24 cellular contexts compared by ENCODE assay signal in genomic region chr18:8758466-8758865, GRCh38.
"Had no signal": no experiment of that assay in that cellular context is flagged by ENCODE, and none has a peak within 500 bp of the region (broad histone marks: within the 10 kb centered on the region; RNA-seq: fewer than 3 reads in every experiment).

No MANE protein-coding gene starts in this region.

- H3K27ac Mint-ChIP-seq: dendritic cell treated with granulocyte-macrophage colony-stimulating factor and Interleukin-4, amounts not matched to agents 40 ng/mL and 50 ng/mL, for 4 days; memory B cell; natural killer cell; stimulated activated naive CD8-positive, alpha-beta T cell treated with anti-CD3 and anti-CD28 coated beads, Interleukin-15, amount 100 ng/mL, for 72 hours; type B pancreatic cell had no signal

- H3K27ac ChIP-seq: colonic mucosa, esophagus squamous epithelium, gastrocnemius medialis, heart left ventricle, lower lobe of right lung, ovary, right lobe of liver, thyroid gland had no signal

- H3K4me1 ChIP-seq: colonic mucosa, gastrocnemius medialis, lower lobe of right lung, right lobe of liver, thyroid gland had no signal

- H3K4me3 Mint-ChIP-seq: dendritic cell treated with granulocyte-macrophage colony-stimulating factor and Interleukin-4, amounts not matched to agents 40 ng/mL and 50 ng/mL, for 4 days; memory B cell; natural killer cell; stimulated activated naive CD8-positive, alpha-beta T cell treated with anti-CD3 and anti-CD28 coated beads, Interleukin-15, amount 100 ng/mL, for 72 hours; type B pancreatic cell had no signal

- H3K36me3 ChIP-seq: colonic mucosa, gastrocnemius medialis, lower lobe of right lung, ovary, right lobe of liver, thyroid gland had no signal

- DNase-seq: colonic mucosa; effector CD8-positive, alpha-beta T cell; erythroblast; esophagus squamous epithelium; gastrocnemius medialis; heart left ventricle; hippocampal formation; left ventricle myocardium superior; lower lobe of right lung; natural killer cell; occipital lobe; ovary; right lobe of liver; small intestine; stimulated activated CD4-positive, alpha-beta T cell treated with anti-CD3 and anti-CD28 coated beads, Interleukin-12 subunit alpha, Interleukin-12 subunit beta, amount 100 ng/mL, for 4 hours; stimulated activated CD4-positive, alpha-beta T cell treated with anti-CD3 and anti-CD28 coated beads, Interleukin-1b, Interleukin-23, amount 100 ng/mL, for 48 hours; stimulated activated CD4-positive, alpha-beta T cell treated with anti-CD3 and anti-CD28 coated beads, Interleukin-4, amount 100 ng/mL, for 1 hour; stimulated activated CD8-positive, alpha-beta memory T cell treated with anti-CD3 and anti-CD28 coated beads, Interleukin-4, amount 100 ng/mL, for 48 hours; stimulated activated naive CD4-positive, alpha-beta T cell; stimulated activated naive CD8-positive, alpha-beta T cell treated with anti-CD3 and anti-CD28 coated beads, Interleukin-15, amount 100 ng/mL, for 72 hours; thyroid gland had no signal

- ATAC-seq: gastrocnemius medialis; heart left ventricle; left ventricle myocardium superior; lower lobe of right lung; natural killer cell; right lobe of liver; stimulated activated naive CD8-positive, alpha-beta T cell treated with anti-CD3 and anti-CD28 coated beads, Interleukin-15, amount 100 ng/mL, for 72 hours had no signal

- H3K9me3 ChIP-seq: colonic mucosa, esophagus squamous epithelium, gastrocnemius medialis, lower lobe of right lung, ovary, right lobe of liver, thyroid gland had no signal

- H3K36me3 Mint-ChIP-seq: natural killer cell had no signal

- H3K27me3 ChIP-seq: colonic mucosa, esophagus squamous epithelium, gastrocnemius medialis, heart left ventricle, ovary, right lobe of liver, thyroid gland had no signal

- H3K27me3 Mint-ChIP-seq: dendritic cell treated with granulocyte-macrophage colony-stimulating factor and Interleukin-4, amounts not matched to agents 40 ng/mL and 50 ng/mL, for 4 days; type B pancreatic cell had no signal

- H3K4me3 ChIP-seq: colonic mucosa, esophagus squamous epithelium, gastrocnemius medialis, heart left ventricle, lower lobe of right lung, ovary, right lobe of liver, thyroid gland had no signal
